Comparison of ENCODE assay signal across 19 cellular contexts in the genomic region with DNA sequence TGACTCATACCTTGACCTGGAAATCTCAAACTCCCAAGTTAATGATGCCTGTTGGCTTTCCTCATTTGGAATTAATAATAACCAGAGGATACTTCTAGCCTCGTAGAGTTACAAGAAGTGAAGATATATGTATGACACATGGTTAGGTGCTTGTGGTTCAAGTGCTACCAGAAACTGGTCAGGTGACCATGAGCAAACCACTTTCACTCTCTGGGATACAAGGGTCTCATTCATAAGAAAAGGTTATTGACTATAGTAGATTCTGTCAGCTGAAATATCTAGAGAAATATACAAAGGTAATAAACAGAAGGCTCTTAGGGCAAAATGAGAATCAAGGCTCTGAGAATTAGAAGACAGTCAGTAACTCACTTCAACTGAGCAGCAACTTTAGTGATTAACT.
"Had no signal": no experiment of that assay in that cellular context is flagged by ENCODE, and none has a peak within 500 bp of the region (broad histone marks: within the 10 kb centered on the region; RNA-seq: fewer than 3 reads in every experiment).

No MANE protein-coding gene starts in this region.

- H3K4me3 Mint-ChIP-seq: naive thymus-derived CD4-positive, alpha-beta T cell had no signal

- H3K27ac ChIP-seq: coronary artery, esophagus muscularis mucosa, foreskin keratinocyte, gastrocnemius medialis, heart right ventricle, left lung, lower lobe of right lung had no signal

- DNase-seq: dermis blood vessel endothelial cell; dorsolateral prefrontal cortex; effector CD4-positive, alpha-beta T cell; effector memory CD4-positive, alpha-beta T cell; foreskin keratinocyte; gastrocnemius medialis; glutamatergic neuron; head of caudate nucleus; heart right ventricle; hippocampal formation; left cardiac atrium; left lung; left ventricle myocardium superior; lower lobe of right lung; mesendoderm; midbrain; naive thymus-derived CD4-positive, alpha-beta T cell had no signal

- H3K9me3 ChIP-seq: esophagus muscularis mucosa, gastrocnemius medialis, heart right ventricle, left lung, lower lobe of right lung had no signal

- H3K36me3 ChIP-seq: esophagus muscularis mucosa, gastrocnemius medialis, heart right ventricle, left lung, lower lobe of right lung had no signal

- H3K36me3 Mint-ChIP-seq: naive thymus-derived CD4-positive, alpha-beta T cell had no signal

- H3K27me3 ChIP-seq: dorsolateral prefrontal cortex, esophagus muscularis mucosa, foreskin keratinocyte, gastrocnemius medialis, heart right ventricle, left lung had no signal

- H3K4me3 ChIP-seq: coronary artery, dorsolateral prefrontal cortex, esophagus muscularis mucosa, gastrocnemius medialis, heart right ventricle, left lung, lower lobe of right lung had no signal

- H3K27me3 Mint-ChIP-seq: naive thymus-derived CD4-positive, alpha-beta T cell had no signal

- H3K27ac Mint-ChIP-seq: naive thymus-derived CD4-positive, alpha-beta T cell had no signal

- H3K4me1 ChIP-seq: foreskin keratinocyte, gastrocnemius medialis, left lung, lower lobe of right lung had no signal
